ENCODE assay signal across 23 cellular contexts in genomic region chr5:89756955-89757354, GRCh38.
DNase-seq lines count a peak whose midpoint lies in the region; ATAC-seq and TF ChIP-seq lines count a peak whose summit lies in the region.
"Had no signal": no experiment of that assay in that cellular context is flagged by ENCODE, and none has a peak within 500 bp of the region (broad histone marks: within the 10 kb centered on the region; RNA-seq: fewer than 3 reads in every experiment).

No MANE protein-coding gene starts in this region.

- H2AFZ ChIP-seq in neural progenitor cell (replicated peaks) = peak overlapping the region; percentile 21
- H2AFZ ChIP-seq in PC-9 = no peak overlapping the region

- H3K27me3 Mint-ChIP-seq in neural progenitor cell (ENCODE audit: insufficient read depth, low read depth) = no peaks in the 10 kb centered on the region
- H3K27me3 Mint-ChIP-seq: activated CD8-positive, alpha-beta T cell treated with anti-CD3 and anti-CD28 coated beads for 36 hours; activated naive CD8-positive, alpha-beta T cell treated with anti-CD3 and anti-CD28 coated beads, Interleukin-2, amount 10 ng/mL, durations not matched to agents 7 days and 5 days; CD4-positive, CD25-positive, alpha-beta regulatory T cell; central memory CD8-positive, alpha-beta T cell; type B pancreatic cell had no signal

- H3K4me1 Mint-ChIP-seq in neural progenitor cell = no peaks in the 10 kb centered on the region
- H3K4me1 Mint-ChIP-seq: activated naive CD8-positive, alpha-beta T cell treated with anti-CD3 and anti-CD28 coated beads, Interleukin-2, amount 10 ng/mL, durations not matched to agents 7 days and 5 days; CD4-positive, CD25-positive, alpha-beta regulatory T cell; central memory CD8-positive, alpha-beta T cell; nephron progenitor cell had no signal

- ATAC-seq in GM19023 (IDR thresholded peaks at IDR 0.05; ENCODE audit: unreplicated experiment) = no peak
- ATAC-seq in GM21526 (IDR thresholded peaks at IDR 0.05; ENCODE audit: low FRiP score, unreplicated experiment) = no peak
- ATAC-seq: activated CD8-positive, alpha-beta T cell treated with anti-CD3 and anti-CD28 coated beads for 36 hours; stimulated activated naive CD8-positive, alpha-beta T cell treated with anti-CD3 and anti-CD28 coated beads, Interleukin-15, Interleukin-2, amounts not matched to agents 100 U/mL and 50 U/mL, for 24 hours had no signal

- TF ChIP-seq CTCF in fibroblast of mammary gland (conservative IDR thresholded peaks at IDR 0.05; ENCODE audit: control insufficient read depth, insufficient read depth, low read depth, low read length) (no peak), neural progenitor cell (IDR thresholded peaks at IDR 0.05) (no peak), PC-9 (conservative IDR thresholded peaks at IDR 0.05) (no peak)

- BruUV-seq in PC-9 (replicated peaks; lab: Mats Ljungman, UMichigan) = no TSS peak

- H3K4me1 ChIP-seq in neural progenitor cell = no peaks in the 10 kb centered on the region
- no peaks in the 10 kb centered on the region for H3K4me1 ChIP-seq in PC-9 (replicated peaks; ENCODE audit: insufficient read depth)

- H3F3A ChIP-seq in neural progenitor cell (ENCODE audit: low read depth) (no peaks in the 10 kb centered on the region), PC-9 (ENCODE audit: insufficient read depth, low read depth) (no peaks in the 10 kb centered on the region)

- POLR2A ChIA-PET in PC-9 (lab: Charles Lee; ENCODE audit: unreplicated experiment) = no interaction called here

- H3K4me3 Mint-ChIP-seq in neural progenitor cell = no peak overlapping the region
- H3K4me3 Mint-ChIP-seq: activated CD8-positive, alpha-beta T cell treated with anti-CD3 and anti-CD28 coated beads for 36 hours; activated naive CD8-positive, alpha-beta T cell treated with anti-CD3 and anti-CD28 coated beads, Interleukin-2, amount 10 ng/mL, durations not matched to agents 7 days and 5 days; activated T-helper 1 cell treated with anti-CD3 and anti-CD28 coated beads, Interleukin-12 subunit alpha, Interleukin-12 subunit beta, Interleukin-2, Interleukin-4 antibody, amounts not matched to agents 30 ng/mL and 10 ng/mL and 1 ng/mL, durations not matched to agents 14 hours and 24 hours and 36 hours; CD4-positive, CD25-positive, alpha-beta regulatory T cell; central memory CD8-positive, alpha-beta T cell; nephron progenitor cell; type B pancreatic cell had no signal

- no peaks in the 10 kb centered on the region for H3K9me2 ChIP-seq in PC-9 (ENCODE audit: insufficient read depth)

- H3K27ac Mint-ChIP-seq in neural progenitor cell = no peak overlapping the region
- H3K27ac Mint-ChIP-seq: activated CD8-positive, alpha-beta T cell treated with anti-CD3 and anti-CD28 coated beads for 36 hours; activated naive CD8-positive, alpha-beta T cell treated with anti-CD3 and anti-CD28 coated beads, Interleukin-2, amount 10 ng/mL, durations not matched to agents 7 days and 5 days; activated T-helper 1 cell treated with anti-CD3 and anti-CD28 coated beads, Interleukin-12 subunit alpha, Interleukin-12 subunit beta, Interleukin-2, Interleukin-4 antibody, amounts not matched to agents 30 ng/mL and 10 ng/mL and 1 ng/mL, durations not matched to agents 14 hours and 24 hours and 36 hours; CD4-positive, CD25-positive, alpha-beta regulatory T cell; nephron progenitor cell; type B pancreatic cell had no signal

- no peak overlapping the region for H3K27ac ChIP-seq in neural progenitor cell
- H3K27ac ChIP-seq in PC-9 = no peak overlapping the region
- H3K27ac ChIP-seq: VCaP had no signal

- no peak overlapping the region for H3K4me3 ChIP-seq in fibroblast of mammary gland (ENCODE audit: control insufficient read depth, low read depth, low read length)
- H3K4me3 ChIP-seq in neural progenitor cell = no peak overlapping the region
- no peak overlapping the region for H3K4me3 ChIP-seq in PC-9

- H3K9me3 ChIP-seq in neural progenitor cell (ENCODE audit: low read depth) (no peaks in the 10 kb centered on the region), PC-9 (ENCODE audit: insufficient read depth, low read depth) (no peaks in the 10 kb centered on the region; the same call in 1 of the 2 replicates)

- no peaks in the 10 kb centered on the region for H3K36me3 Mint-ChIP-seq in neural progenitor cell
- H3K36me3 Mint-ChIP-seq: activated naive CD8-positive, alpha-beta T cell treated with anti-CD3 and anti-CD28 coated beads, Interleukin-2, amount 10 ng/mL, durations not matched to agents 7 days and 5 days; CD4-positive, CD25-positive, alpha-beta regulatory T cell; type B pancreatic cell had no signal

- H3K36me3 ChIP-seq in neural progenitor cell (no peaks in the 10 kb centered on the region), PC-9 (ENCODE audit: low read depth) (no peaks in the 10 kb centered on the region)

- CTCF ChIA-PET in PC-9 (lab: Charles Lee) = no interaction called here

- H3K4me2 ChIP-seq in neural progenitor cell (no peak overlapping the region), PC-9 (no peak overlapping the region)

- no peaks in the 10 kb centered on the region for H3K9me3 Mint-ChIP-seq in neural progenitor cell
- H3K9me3 Mint-ChIP-seq: activated naive CD8-positive, alpha-beta T cell treated with anti-CD3 and anti-CD28 coated beads, Interleukin-2, amount 10 ng/mL, durations not matched to agents 7 days and 5 days; activated T-helper 1 cell treated with anti-CD3 and anti-CD28 coated beads, Interleukin-12 subunit alpha, Interleukin-12 subunit beta, Interleukin-2, Interleukin-4 antibody, amounts not matched to agents 30 ng/mL and 10 ng/mL and 1 ng/mL, durations not matched to agents 14 hours and 24 hours and 36 hours; central memory CD8-positive, alpha-beta T cell; nephron progenitor cell; type B pancreatic cell had no signal

- no peak overlapping the region for H3K9ac ChIP-seq in neural progenitor cell

- intact Hi-C loops in PC-9 (cut with micrococcal nuclease; ENCODE audit: unreplicated experiment) = no loop called here

- peak; percentile 77 for DNase-seq in DMS 273 (lab: John Stamatoyannopoulos, UW; ENCODE audit: unreplicated experiment)
- peak; percentile 60 for DNase-seq in RPMI7951 (ENCODE audit: low read depth)
- peak; percentile 6 for DNase-seq in fibroblast of mammary gland (ENCODE audit: low read depth)
- DNase-seq in neural progenitor cell (ENCODE audit: low spot score) = no peak
- DNase-seq in NCI-H2171 (lab: John Stamatoyannopoulos, UW) = no peak
- DNase-seq in PC-9 = no peak
- DNase-seq: ACHN; activated CD8-positive, alpha-beta T cell treated with anti-CD3 and anti-CD28 coated beads for 36 hours; activated naive CD8-positive, alpha-beta T cell treated with anti-CD3 and anti-CD28 coated beads, Interleukin-2, amount 10 ng/mL, durations not matched to agents 7 days and 5 days; CD4-positive, CD25-positive, alpha-beta regulatory T cell; DMS53; hypothalamus; NCI-H1694 treated with DMSO at 0.1 percent for 48 hours; NCI-H510A; nephron progenitor cell; retina; stimulated activated naive CD8-positive, alpha-beta T cell treated with anti-CD3 and anti-CD28 coated beads, Interleukin-15, Interleukin-2, amounts not matched to agents 100 U/mL and 50 U/mL, for 24 hours had no signal

- H3K27me3 ChIP-seq in neural progenitor cell (no peaks in the 10 kb centered on the region), PC-9 (ENCODE audit: insufficient read depth, low read depth) (no peaks in the 10 kb centered on the region)

- no peaks in the 10 kb centered on the region for H3K79me2 ChIP-seq in neural progenitor cell (ENCODE audit: low read depth)
- no peaks in the 10 kb centered on the region for H3K79me2 ChIP-seq in PC-9 (ENCODE audit: low read depth)

- H4K20me1 ChIP-seq in neural progenitor cell (ENCODE audit: low read depth) (no peaks in the 10 kb centered on the region), PC-9 (ENCODE audit: insufficient read depth) (no peaks in the 10 kb centered on the region)

Comparison
In these comparisons a context has a peak if more than half of its experiments do, and no peak if none do; other contexts are left out.
1. DNase-seq: peak in DMS 273 (single experiment), RPMI7951 (single experiment) and fibroblast of mammary gland (single experiment); none in neural progenitor cell (single experiment), NCI-H2171 (single experiment) and PC-9 (0 of 2).